1 cellular context compared by ENCODE assay signal in genomic region chr9:127741831-127742434, GRCh38.
TF ChIP-seq lines count a peak whose summit lies in the region.

No MANE protein-coding gene starts in this region.

TF ChIP-seq in HCT116, 20 proteins besides CTCF, POLR2A, EP300 and RAD21 (continued from another document):
- TF ChIP-seq, protein P1, sequence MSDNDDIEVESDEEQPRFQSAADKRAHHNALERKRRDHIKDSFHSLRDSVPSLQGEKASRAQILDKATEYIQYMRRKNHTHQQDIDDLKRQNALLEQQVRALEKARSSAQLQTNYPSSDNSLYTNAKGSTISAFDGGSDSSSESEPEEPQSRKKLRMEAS (IDR thresholded peaks at IDR 0.05), result no peak
- no peak for TF ChIP-seq TCF7L2 (IDR thresholded peaks at IDR 0.05; ENCODE audit: borderline replicate concordance, extremely low read depth, insufficient read depth, insufficient read length)
- TF ChIP-seq ZFX (IDR thresholded peaks at IDR 0.05), result no peak
TF ChIP-seq in HCT116: peak in this region for 0.
